ENCODE assay signal across 9 cellular contexts in the genomic region with DNA sequence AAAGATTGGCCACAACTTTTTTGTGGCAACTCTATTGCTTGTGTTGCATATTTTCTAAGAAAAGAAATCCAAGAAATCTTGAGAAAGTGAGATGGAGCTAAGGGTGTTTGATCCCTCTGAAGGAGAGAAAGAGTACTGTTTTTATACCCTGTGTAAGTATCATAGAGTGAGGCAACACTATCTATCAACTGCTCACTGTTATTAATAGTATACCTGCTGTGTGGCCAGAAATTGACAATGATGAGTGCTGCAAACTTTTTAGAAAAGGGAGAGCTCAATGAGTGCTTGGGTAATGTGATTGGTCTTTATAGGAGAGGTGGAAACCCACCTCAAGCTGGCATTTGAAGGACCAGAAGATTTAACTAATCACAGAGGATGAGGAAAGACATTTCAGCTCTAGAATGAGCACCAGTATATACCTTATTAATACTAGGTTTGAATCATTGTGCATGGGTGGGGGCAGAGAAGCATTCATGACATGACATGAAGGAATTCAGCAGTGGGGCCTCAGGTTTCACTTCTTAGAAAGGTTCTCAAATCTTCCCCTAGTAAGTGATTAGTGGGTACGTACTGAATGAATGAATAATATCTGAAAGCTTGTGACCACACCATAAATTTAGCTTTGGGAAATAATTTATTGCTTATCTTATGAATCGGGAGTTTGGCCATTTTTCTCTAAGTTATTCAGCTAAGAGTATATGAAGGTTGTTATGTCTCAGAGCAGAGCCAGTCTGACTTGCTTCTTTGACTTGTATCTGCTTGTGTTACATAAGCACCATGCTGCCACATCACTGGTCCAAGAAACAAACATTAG.
DNase-seq lines count a peak whose midpoint lies in the region; ATAC-seq, FAIRE-seq and TF ChIP-seq lines count a peak whose summit lies in the region.
"Had no signal": no experiment of that assay in that cellular context is flagged by ENCODE, and none has a peak within 500 bp of the region (broad histone marks: within the 10 kb centered on the region; RNA-seq: fewer than 3 reads in every experiment).

No MANE protein-coding gene starts in this region.

- ATAC-seq in GM19468 (IDR thresholded peaks at IDR 0.05; ENCODE audit: extremely low read depth, unreplicated experiment) = peak; percentile 21
- peak; percentile 51 for ATAC-seq in HG03342 (IDR thresholded peaks at IDR 0.05; ENCODE audit: unreplicated experiment)

- no peaks in the 10 kb centered on the region for H3K9me3 Mint-ChIP-seq in endothelial cell (ENCODE audit: unreplicated experiment)

- H3K27ac Mint-ChIP-seq in endothelial cell (ENCODE audit: unreplicated experiment) = peak overlapping the region; percentile 26

- peak; percentile 23 for FAIRE-seq in GM12891 (lab: Jason Lieb, UNC)

- peaks cover 63% of the 10 kb centered on the region for H3K36me3 Mint-ChIP-seq in endothelial cell (ENCODE audit: low read depth, unreplicated experiment)

- H3K4me1 Mint-ChIP-seq in endothelial cell (ENCODE audit: unreplicated experiment) = peaks cover 5% of the 10 kb centered on the region

- no peak for TF ChIP-seq CTCF in endothelial cell (IDR thresholded peaks at IDR 0.05; ENCODE audit: unreplicated experiment)

- DNase-seq in GM12891 (ENCODE audit: insufficient read length, low spot score) (no peak), endothelial cell (ENCODE audit: low spot score) (no peak), COLO829 (ENCODE audit: low spot score) (no peak), amniotic stem cell (lab: John Stamatoyannopoulos, UW) (no peak), cortex of kidney (lab: John Stamatoyannopoulos, UW) (no peak)
- no peak for DNase-seq in effector CD4-positive, alpha-beta T cell
- DNase-seq: activated CD4-positive, CD25-positive, alpha-beta regulatory T cell had no signal

- TF ChIP-seq POLR2A in GM12891 (IDR thresholded peaks at IDR 0.05; ENCODE audit: low read depth, low read length) = no peak

- no peaks in the 10 kb centered on the region for H3K27me3 Mint-ChIP-seq in endothelial cell (ENCODE audit: unreplicated experiment)

- H3K4me3 Mint-ChIP-seq in endothelial cell (ENCODE audit: unreplicated experiment) = peak overlapping the region; percentile 54

TF ChIP-seq in GM12891, 5 proteins besides CTCF, POLR2A, EP300 and RAD21:
- peak; percentile 54 for TF ChIP-seq SPI1 (IDR thresholded peaks at IDR 0.05; ENCODE audit: low read depth, low read length)
- TF ChIP-seq POU2F2 (IDR thresholded peaks at IDR 0.05; ENCODE audit: low read depth, low read length) = no peak
- TF ChIP-seq POLR2AphosphoS5 (IDR thresholded peaks at IDR 0.05; ENCODE audit: low read depth, low read length) = no peak
- TF ChIP-seq PAX5 (IDR thresholded peaks at IDR 0.05; ENCODE audit: insufficient read depth, low read length, severe bottlenecking) = no peak
- TF ChIP-seq TAF1 (IDR thresholded peaks at IDR 0.05; ENCODE audit: low read depth, low read length) = no peak
